In the genomic region with DNA sequence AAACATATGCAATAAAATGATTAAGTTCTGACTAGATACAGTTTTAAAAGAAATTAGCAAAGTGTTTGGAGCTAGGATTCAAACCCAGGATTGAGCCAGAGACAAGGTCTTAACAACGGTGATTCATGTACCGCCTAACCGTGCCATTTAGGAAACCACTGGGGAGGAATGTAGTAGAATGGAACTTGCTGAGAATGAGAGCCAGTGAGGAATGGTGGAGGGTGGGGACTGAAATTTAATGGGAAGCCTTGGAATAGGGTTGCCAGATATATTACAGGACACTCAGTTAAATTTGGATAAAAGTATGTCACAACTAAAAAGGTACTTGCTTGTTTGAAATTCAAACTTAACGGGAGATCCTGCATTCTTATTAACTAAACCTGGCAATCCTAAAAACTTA, we compare ENCODE assay signal across 1 cellular context.
TF ChIP-seq lines count a peak whose summit lies in the region.

No MANE protein-coding gene starts in this region.

TF ChIP-seq in HepG2, 621 proteins besides CTCF, POLR2A, EP300 and RAD21:
- TF ChIP-seq GLI4 (CRISPR knock-in tag; IDR thresholded peaks at IDR 0.05; ENCODE audit: borderline replicate concordance) (no peak), RNF2 (conservative IDR thresholded peaks at IDR 0.05; ENCODE audit: low read depth) (0 out of 2 replicates have a peak, but pooled peaks have one; percentile 34), ARNT (IDR thresholded peaks at IDR 0.05) (no peak), KAT7 (CRISPR knock-in tag; IDR thresholded peaks at IDR 0.05; ENCODE audit: borderline replicate concordance) (no peak), POGZ (CRISPR knock-in tag; IDR thresholded peaks at IDR 0.05) (no peak)
